Comparison of ENCODE assay signal across 17 cellular contexts in genomic region chr1:235106457-235106856, GRCh38.
"Had no signal": no experiment of that assay in that cellular context is flagged by ENCODE, and none has a peak within 500 bp of the region (broad histone marks: within the 10 kb centered on the region; RNA-seq: fewer than 3 reads in every experiment).

No MANE protein-coding gene starts in this region.

- H3K27ac ChIP-seq: left lung, psoas muscle, tibial artery, vagina had no signal

- H3K27me3 ChIP-seq: left lung, spleen, tibial artery, vagina had no signal

- H3K27ac Mint-ChIP-seq: stimulated activated memory B cell treated with anti-CD40 and anti-IgM and Interleukin-4, amounts not matched to agents 10 μg/mL and 1 μg/mL and 100 μg/mL, for 72 hours had no signal

- H3K9me3 ChIP-seq: left lung, psoas muscle, spleen, tibial artery, vagina had no signal

- H3K9me3 Mint-ChIP-seq: activated naive CD8-positive, alpha-beta T cell treated with anti-CD3 and anti-CD28 coated beads, Interleukin-2, amount 10 ng/mL, durations not matched to agents 7 days and 5 days; memory B cell; natural killer cell treated with Interleukin-12 subunit alpha and Interleukin-12 subunit beta and Interleukin-15 and Interleukin-18, amount 100 ng/mL, for 72 hours; stimulated activated memory B cell treated with anti-CD40 and anti-IgM and Interleukin-4, amounts not matched to agents 10 μg/mL and 1 μg/mL and 100 μg/mL, for 72 hours had no signal

- H3K27me3 Mint-ChIP-seq: stimulated activated memory B cell treated with anti-CD40 and anti-IgM and Interleukin-4, amounts not matched to agents 10 μg/mL and 1 μg/mL and 100 μg/mL, for 72 hours had no signal

- H3K4me3 ChIP-seq: left lung, psoas muscle, spleen, tibial artery, vagina had no signal

- DNase-seq: activated CD4-positive, alpha-beta T cell treated with anti-CD3 and anti-CD28 coated beads for 1 hour; activated gamma-delta T cell treated with Interleukin-2 at 50 U/mL for 16 hours; activated naive CD8-positive, alpha-beta T cell treated with anti-CD3 and anti-CD28 coated beads, Interleukin-2, amount 10 ng/mL, durations not matched to agents 7 days and 5 days; effector CD4-positive, alpha-beta T cell; foreskin melanocyte; left lung; nucleus accumbens; psoas muscle; spleen; stimulated activated CD4-positive, alpha-beta T cell treated with anti-CD3 and anti-CD28 coated beads, Interleukin-1b, Interleukin-23, amount 100 ng/mL, for 48 hours; T-helper 9 cell; tibial artery had no signal

- ATAC-seq: left lung; natural killer cell treated with Interleukin-12 subunit alpha and Interleukin-12 subunit beta and Interleukin-15 and Interleukin-18, amount 100 ng/mL, for 72 hours; psoas muscle; sciatic nerve; stimulated activated memory B cell treated with anti-CD40 and anti-IgM and Interleukin-4, amounts not matched to agents 10 μg/mL and 1 μg/mL and 100 μg/mL, for 72 hours had no signal

- H3K4me3 Mint-ChIP-seq: activated naive CD8-positive, alpha-beta T cell treated with anti-CD3 and anti-CD28 coated beads, Interleukin-2, amount 10 ng/mL, durations not matched to agents 7 days and 5 days; memory B cell; natural killer cell treated with Interleukin-12 subunit alpha and Interleukin-12 subunit beta and Interleukin-15 and Interleukin-18, amount 100 ng/mL, for 72 hours; stimulated activated memory B cell treated with anti-CD40 and anti-IgM and Interleukin-4, amounts not matched to agents 10 μg/mL and 1 μg/mL and 100 μg/mL, for 72 hours had no signal
